ENCODE assay signal across 8 cellular contexts in the genomic region with DNA sequence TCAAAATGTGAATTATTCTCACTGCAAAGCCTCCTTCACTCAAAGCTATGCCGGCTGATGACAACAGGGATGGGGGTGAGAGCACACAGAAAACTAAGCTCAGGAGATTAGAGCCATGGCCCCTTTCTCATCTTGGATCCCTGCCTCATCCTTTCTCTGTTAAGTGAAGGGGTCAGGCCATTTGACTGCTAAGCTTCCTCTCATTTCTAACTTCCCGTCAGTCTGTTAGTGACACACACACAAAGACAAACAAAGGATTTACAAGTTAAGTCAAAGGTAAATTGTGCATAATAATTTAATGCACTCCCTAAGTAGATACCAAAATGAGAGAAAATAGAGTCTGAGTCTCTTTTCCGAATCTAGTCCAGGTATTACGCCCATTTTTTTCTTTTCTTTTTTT. TPM values are rescaled to one million over a fixed set of nuclear protein-coding genes. Genes with fewer than 3 reads are reported as not detected.
DNase-seq lines count a peak whose midpoint lies in the region; ATAC-seq and TF ChIP-seq lines count a peak whose summit lies in the region.

No MANE protein-coding gene starts in this region.

- DNase-seq in HAP-1 (ENCODE audit: low spot score in 2 of 2) (peak in 1 of 2 experiments; percentile 48), fibroblast of mammary gland (ENCODE audit: low read depth) (no peak), GM10266 (ENCODE audit: extremely low spot score) (no peak)

- ATAC-seq in HG02798 (IDR thresholded peaks at IDR 0.05; ENCODE audit: poor library complexity, unreplicated experiment) (no peak), GM19328 (IDR thresholded peaks at IDR 0.05; ENCODE audit: unreplicated experiment) (no peak), GM18909 (IDR thresholded peaks at IDR 0.05; ENCODE audit: poor library complexity, unreplicated experiment) (no peak)

- H3K27me3 ChIP-seq in HAP-1 (ENCODE audit: low read depth): no peaks in the 10 kb centered on the region
- no peaks in the 10 kb centered on the region for H3K27me3 ChIP-seq in skeletal muscle tissue (ENCODE audit: control insufficient read depth in 3 of 3, insufficient read depth in 3 of 3, low read length in 3 of 3)

- in situ Hi-C loops in HAP-1 (cut with MboI; ENCODE audit: low sequenced_read_pairs): no loop called here

- H3K4me1 ChIP-seq in HAP-1: peaks cover 19% of the 10 kb centered on the region
- peaks cover 11 to 15% (median 14%) of the 10 kb centered on the region in 3 donors for H3K4me1 ChIP-seq in skeletal muscle tissue (ENCODE audit: control insufficient read depth in 3 of 3, insufficient read depth in 3 of 3, low read length in 3 of 3)

- peaks cover 27% of the 10 kb centered on the region for H3K36me3 ChIP-seq in HAP-1 (replicated peaks)
- peaks cover 0 to 9% (median 7%) of the 10 kb centered on the region in 3 donors for H3K36me3 ChIP-seq in skeletal muscle tissue (ENCODE audit: control insufficient read depth in 3 of 3, insufficient read depth in 3 of 3, low read length in 3 of 3)

- TF ChIP-seq CTCF in WI38 (IDR thresholded peaks at IDR 0.05; ENCODE audit: low read depth, low read length) (no peak), fibroblast of mammary gland (conservative IDR thresholded peaks at IDR 0.05; ENCODE audit: control insufficient read depth, insufficient read depth, low read depth, low read length) (no peak), GM10266 (IDR thresholded peaks at IDR 0.05; ENCODE audit: control insufficient read depth, insufficient read depth, low read depth, missing control alignments) (no peak)

- H3K27ac ChIP-seq in skeletal muscle tissue (ENCODE audit: low read depth, low read length): no peak overlapping the region

- H3K4me3 ChIP-seq in HAP-1 (peak overlapping the region; percentile 49), WI38 (ENCODE audit: low read depth, low read length) (peak overlapping the region; percentile 77), fibroblast of mammary gland (ENCODE audit: control insufficient read depth, low read depth, low read length) (peak overlapping the region; percentile 75), skeletal muscle tissue (ENCODE audit: low read length in 3 of 3) (peak overlapping the region in 2 of 3 donors; percentile 82 to 86)

- peak overlapping the region; percentile 68 to 75 (median 70) for H3K9ac ChIP-seq in skeletal muscle tissue (ENCODE audit: low read depth in 1 of 3, low read length in 3 of 3)

- H3K9me3 ChIP-seq in HAP-1 (no peaks in the 10 kb centered on the region), skeletal muscle tissue (ENCODE audit: control insufficient read depth in 3 of 3, low read length in 3 of 3) (no peaks in the 10 kb centered on the region)

RNA-seq across cellular contexts. Expression of a gene that starts 1.2 kb away (rescaled TPM):
- total RNA-seq in skeletal muscle tissue: 15.7 TPM

RNA-seq across cellular contexts. Expression of a gene that starts 8.7 kb away (rescaled TPM):
- total RNA-seq in skeletal muscle tissue: 119 TPM

RNA-seq across cellular contexts. Expression of a gene that starts 10.0 kb away (rescaled TPM):
- total RNA-seq in skeletal muscle tissue: 21.4 TPM
